In the genomic region with DNA sequence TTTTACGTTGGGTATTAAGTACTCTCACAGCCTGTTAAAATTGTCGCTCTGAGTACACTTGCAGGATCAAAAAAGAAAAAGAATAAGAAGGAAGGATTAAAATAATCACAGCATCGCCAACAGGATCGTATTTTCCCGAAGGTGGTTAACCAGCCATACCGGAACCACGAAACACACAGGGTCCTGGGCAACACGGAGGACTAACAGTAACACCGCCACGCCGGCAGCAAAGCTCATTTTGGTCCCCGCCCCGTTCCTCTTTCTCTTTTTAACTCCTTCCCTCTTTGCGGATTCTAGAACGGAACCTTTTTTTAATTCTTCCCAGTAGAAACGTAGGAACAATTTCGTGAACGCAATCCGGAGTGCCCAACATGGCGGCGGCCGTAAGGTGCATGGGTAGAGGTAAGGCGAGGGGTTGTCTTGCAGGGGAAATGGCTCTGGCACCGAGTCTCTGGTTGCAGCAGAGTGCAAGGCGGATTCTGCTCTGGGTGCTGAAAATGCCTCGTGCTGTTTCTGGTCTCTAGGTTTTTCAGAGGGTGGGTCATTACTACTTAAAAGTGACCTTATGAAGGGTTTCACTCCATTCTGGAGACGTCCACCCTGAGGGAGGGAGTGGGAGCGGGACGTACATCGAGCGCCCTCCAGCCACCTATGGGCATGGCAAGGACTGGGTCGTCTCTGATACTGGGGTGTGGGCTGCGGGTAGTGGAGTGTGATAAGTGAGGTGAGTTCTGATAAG, we compare ENCODE assay signal across 1 cellular context.
TF ChIP-seq lines count a peak whose summit lies in the region.

A gene (plus strand): TSS at position 353 of the 739 bp plus-strand sequence. CDS start 19 bp downstream, at position 372.

TF ChIP-seq in K562, 482 proteins besides CTCF, POLR2A, EP300 and RAD21 (continued from another document and continues in another):
- TF ChIP-seq ZNF165 (CRISPR knock-in tag; IDR thresholded peaks at IDR 0.05; ENCODE audit: borderline replicate concordance) = no peak
- TF ChIP-seq SAFB (IDR thresholded peaks at IDR 0.05; ENCODE audit: borderline replicate concordance, low read depth, low read length) = no peak
- TF ChIP-seq PHB (CRISPR knock-in tag; IDR thresholded peaks at IDR 0.05) = no peak
- no peak for TF ChIP-seq BACH1 (tag; IDR thresholded peaks at IDR 0.05)
- no peak for TF ChIP-seq ZNF57 (CRISPR knock-in tag; IDR thresholded peaks at IDR 0.05)
- TF ChIP-seq KLF13 (tag; IDR thresholded peaks at IDR 0.05; ENCODE audit: borderline replicate concordance, low read depth) = no peak; the same call in none of the 2 replicates
- TF ChIP-seq, protein P1, sequence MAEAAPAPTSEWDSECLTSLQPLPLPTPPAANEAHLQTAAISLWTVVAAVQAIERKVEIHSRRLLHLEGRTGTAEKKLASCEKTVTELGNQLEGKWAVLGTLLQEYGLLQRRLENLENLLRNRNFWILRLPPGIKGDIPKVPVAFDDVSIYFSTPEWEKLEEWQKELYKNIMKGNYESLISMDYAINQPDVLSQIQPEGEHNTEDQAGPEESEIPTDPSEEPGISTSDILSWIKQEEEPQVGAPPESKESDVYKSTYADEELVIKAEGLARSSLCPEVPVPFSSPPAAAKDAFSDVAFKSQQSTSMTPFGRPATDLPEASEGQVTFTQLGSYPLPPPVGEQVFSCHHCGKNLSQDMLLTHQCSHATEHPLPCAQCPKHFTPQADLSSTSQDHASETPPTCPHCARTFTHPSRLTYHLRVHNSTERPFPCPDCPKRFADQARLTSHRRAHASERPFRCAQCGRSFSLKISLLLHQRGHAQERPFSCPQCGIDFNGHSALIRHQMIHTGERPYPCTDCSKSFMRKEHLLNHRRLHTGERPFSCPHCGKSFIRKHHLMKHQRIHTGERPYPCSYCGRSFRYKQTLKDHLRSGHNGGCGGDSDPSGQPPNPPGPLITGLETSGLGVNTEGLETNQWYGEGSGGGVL (CRISPR knock-in tag; IDR thresholded peaks at IDR 0.05) = no peak
- no peak for TF ChIP-seq PTRF (tag; IDR thresholded peaks at IDR 0.05)
- TF ChIP-seq COPS2 (conservative IDR thresholded peaks at IDR 0.05) = no peak
- no peak for TF ChIP-seq TARDBP (IDR thresholded peaks at IDR 0.05)
- TF ChIP-seq SLC30A9 (CRISPR knock-in tag; IDR thresholded peaks at IDR 0.05) = no peak
- TF ChIP-seq, protein P2, sequence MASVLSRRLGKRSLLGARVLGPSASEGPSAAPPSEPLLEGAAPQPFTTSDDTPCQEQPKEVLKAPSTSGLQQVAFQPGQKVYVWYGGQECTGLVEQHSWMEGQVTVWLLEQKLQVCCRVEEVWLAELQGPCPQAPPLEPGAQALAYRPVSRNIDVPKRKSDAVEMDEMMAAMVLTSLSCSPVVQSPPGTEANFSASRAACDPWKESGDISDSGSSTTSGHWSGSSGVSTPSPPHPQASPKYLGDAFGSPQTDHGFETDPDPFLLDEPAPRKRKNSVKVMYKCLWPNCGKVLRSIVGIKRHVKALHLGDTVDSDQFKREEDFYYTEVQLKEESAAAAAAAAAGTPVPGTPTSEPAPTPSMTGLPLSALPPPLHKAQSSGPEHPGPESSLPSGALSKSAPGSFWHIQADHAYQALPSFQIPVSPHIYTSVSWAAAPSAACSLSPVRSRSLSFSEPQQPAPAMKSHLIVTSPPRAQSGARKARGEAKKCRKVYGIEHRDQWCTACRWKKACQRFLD (CRISPR knock-in tag; IDR thresholded peaks at IDR 0.05) = no peak
- no peak for TF ChIP-seq ZNF140 (CRISPR knock-in tag; IDR thresholded peaks at IDR 0.05)
- no peak for TF ChIP-seq ZNF75A (CRISPR knock-in tag; IDR thresholded peaks at IDR 0.05)
- TF ChIP-seq ATF7 (IDR thresholded peaks at IDR 0.05) = peak; percentile 43
- no peak for TF ChIP-seq ZFP36 (IDR thresholded peaks at IDR 0.05; ENCODE audit: low read depth, low read length, partially characterized antibody)
- TF ChIP-seq EZH2 (IDR thresholded peaks at IDR 0.05; ENCODE audit: borderline replicate concordance, low read depth, low read length) = no peak
- TF ChIP-seq FOXA1 (IDR thresholded peaks at IDR 0.05; ENCODE audit: borderline replicate concordance) = no peak
- TF ChIP-seq, protein P3, sequence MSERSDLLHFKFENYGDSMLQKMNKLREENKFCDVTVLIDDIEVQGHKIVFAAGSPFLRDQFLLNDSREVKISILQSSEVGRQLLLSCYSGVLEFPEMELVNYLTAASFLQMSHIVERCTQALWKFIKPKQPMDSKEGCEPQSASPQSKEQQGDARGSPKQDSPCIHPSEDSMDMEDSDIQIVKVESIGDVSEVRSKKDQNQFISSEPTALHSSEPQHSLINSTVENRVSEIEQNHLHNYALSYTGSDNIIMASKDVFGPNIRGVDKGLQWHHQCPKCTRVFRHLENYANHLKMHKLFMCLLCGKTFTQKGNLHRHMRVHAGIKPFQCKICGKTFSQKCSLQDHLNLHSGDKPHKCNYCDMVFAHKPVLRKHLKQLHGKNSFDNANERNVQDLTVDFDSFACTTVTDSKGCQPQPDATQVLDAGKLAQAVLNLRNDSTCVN (CRISPR knock-in tag; IDR thresholded peaks at IDR 0.05) = no peak
- TF ChIP-seq ZFPM2 (CRISPR knock-in tag; IDR thresholded peaks at IDR 0.05) = no peak
- TF ChIP-seq, protein P4, sequence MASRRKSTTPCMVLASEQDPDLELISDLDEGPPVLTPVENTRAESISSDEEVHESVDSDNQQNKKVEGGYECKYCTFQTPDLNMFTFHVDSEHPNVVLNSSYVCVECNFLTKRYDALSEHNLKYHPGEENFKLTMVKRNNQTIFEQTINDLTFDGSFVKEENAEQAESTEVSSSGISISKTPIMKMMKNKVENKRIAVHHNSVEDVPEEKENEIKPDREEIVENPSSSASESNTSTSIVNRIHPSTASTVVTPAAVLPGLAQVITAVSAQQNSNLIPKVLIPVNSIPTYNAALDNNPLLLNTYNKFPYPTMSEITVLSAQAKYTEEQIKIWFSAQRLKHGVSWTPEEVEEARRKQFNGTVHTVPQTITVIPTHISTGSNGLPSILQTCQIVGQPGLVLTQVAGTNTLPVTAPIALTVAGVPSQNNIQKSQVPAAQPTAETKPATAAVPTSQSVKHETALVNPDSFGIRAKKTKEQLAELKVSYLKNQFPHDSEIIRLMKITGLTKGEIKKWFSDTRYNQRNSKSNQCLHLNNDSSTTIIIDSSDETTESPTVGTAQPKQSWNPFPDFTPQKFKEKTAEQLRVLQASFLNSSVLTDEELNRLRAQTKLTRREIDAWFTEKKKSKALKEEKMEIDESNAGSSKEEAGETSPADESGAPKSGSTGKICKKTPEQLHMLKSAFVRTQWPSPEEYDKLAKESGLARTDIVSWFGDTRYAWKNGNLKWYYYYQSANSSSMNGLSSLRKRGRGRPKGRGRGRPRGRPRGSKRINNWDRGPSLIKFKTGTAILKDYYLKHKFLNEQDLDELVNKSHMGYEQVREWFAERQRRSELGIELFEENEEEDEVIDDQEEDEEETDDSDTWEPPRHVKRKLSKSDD (conservative IDR thresholded peaks at IDR 0.05; ENCODE audit: low read length) = no peak; the same call in 1 of the 2 replicates
- TF ChIP-seq FOXM1 (IDR thresholded peaks at IDR 0.05; ENCODE audit: low read depth) = peak; percentile 14; the same call in 1 of the 2 replicates
- TF ChIP-seq FOXM1 (CRISPR knock-in tag; IDR thresholded peaks at IDR 0.05; ENCODE audit: low read depth) = no peak
- no peak for TF ChIP-seq ZNF76 (CRISPR knock-in tag; IDR thresholded peaks at IDR 0.05; ENCODE audit: borderline replicate concordance)
- TF ChIP-seq ZNF263 (CRISPR knock-in tag; IDR thresholded peaks at IDR 0.05; ENCODE audit: borderline replicate concordance) = peak; percentile 31; the same call in 1 of the 2 replicates
- peak; percentile 52; the same call in 1 of the 2 replicates for TF ChIP-seq MBD2 (IDR thresholded peaks at IDR 0.05; ENCODE audit: borderline replicate concordance, low read depth)
- TF ChIP-seq HCFC1 (IDR thresholded peaks at IDR 0.05; ENCODE audit: low read depth, low read length) = peak; percentile 88
- 0 out of 2 replicates have a peak, but pooled peaks have one; percentile 39 for TF ChIP-seq ZBTB17 (CRISPR knock-in tag; IDR thresholded peaks at IDR 0.05)
- peak; percentile 83 for TF ChIP-seq PML (IDR thresholded peaks at IDR 0.05; ENCODE audit: low read length)
- TF ChIP-seq IFI16 (CRISPR knock-in tag; IDR thresholded peaks at IDR 0.05) = no peak
- TF ChIP-seq, protein P5, sequence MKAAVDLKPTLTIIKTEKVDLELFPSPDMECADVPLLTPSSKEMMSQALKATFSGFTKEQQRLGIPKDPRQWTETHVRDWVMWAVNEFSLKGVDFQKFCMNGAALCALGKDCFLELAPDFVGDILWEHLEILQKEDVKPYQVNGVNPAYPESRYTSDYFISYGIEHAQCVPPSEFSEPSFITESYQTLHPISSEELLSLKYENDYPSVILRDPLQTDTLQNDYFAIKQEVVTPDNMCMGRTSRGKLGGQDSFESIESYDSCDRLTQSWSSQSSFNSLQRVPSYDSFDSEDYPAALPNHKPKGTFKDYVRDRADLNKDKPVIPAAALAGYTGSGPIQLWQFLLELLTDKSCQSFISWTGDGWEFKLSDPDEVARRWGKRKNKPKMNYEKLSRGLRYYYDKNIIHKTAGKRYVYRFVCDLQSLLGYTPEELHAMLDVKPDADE (conservative IDR thresholded peaks at IDR 0.05; ENCODE audit: control insufficient read depth, low read depth, low read length) = 0 out of 2 replicates have a peak, but pooled peaks have one; percentile 40
- TF ChIP-seq, protein P6, sequence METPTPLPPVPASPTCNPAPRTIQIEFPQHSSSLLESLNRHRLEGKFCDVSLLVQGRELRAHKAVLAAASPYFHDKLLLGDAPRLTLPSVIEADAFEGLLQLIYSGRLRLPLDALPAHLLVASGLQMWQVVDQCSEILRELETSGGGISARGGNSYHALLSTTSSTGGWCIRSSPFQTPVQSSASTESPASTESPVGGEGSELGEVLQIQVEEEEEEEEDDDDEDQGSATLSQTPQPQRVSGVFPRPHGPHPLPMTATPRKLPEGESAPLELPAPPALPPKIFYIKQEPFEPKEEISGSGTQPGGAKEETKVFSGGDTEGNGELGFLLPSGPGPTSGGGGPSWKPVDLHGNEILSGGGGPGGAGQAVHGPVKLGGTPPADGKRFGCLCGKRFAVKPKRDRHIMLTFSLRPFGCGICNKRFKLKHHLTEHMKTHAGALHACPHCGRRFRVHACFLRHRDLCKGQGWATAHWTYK (CRISPR knock-in tag; IDR thresholded peaks at IDR 0.05) = no peak
- TF ChIP-seq MCM5 (IDR thresholded peaks at IDR 0.05; ENCODE audit: low read depth) = no peak
- TF ChIP-seq, protein P7, sequence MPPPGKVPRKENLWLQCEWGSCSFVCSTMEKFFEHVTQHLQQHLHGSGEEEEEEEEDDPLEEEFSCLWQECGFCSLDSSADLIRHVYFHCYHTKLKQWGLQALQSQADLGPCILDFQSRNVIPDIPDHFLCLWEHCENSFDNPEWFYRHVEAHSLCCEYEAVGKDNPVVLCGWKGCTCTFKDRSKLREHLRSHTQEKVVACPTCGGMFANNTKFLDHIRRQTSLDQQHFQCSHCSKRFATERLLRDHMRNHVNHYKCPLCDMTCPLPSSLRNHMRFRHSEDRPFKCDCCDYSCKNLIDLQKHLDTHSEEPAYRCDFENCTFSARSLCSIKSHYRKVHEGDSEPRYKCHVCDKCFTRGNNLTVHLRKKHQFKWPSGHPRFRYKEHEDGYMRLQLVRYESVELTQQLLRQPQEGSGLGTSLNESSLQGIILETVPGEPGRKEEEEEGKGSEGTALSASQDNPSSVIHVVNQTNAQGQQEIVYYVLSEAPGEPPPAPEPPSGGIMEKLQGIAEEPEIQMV (tag; conservative IDR thresholded peaks at IDR 0.05; ENCODE audit: low read depth) = no peak
- TF ChIP-seq GTF2E2 (tag; IDR thresholded peaks at IDR 0.05) = peak; percentile 97
- TF ChIP-seq ZNF282 (CRISPR knock-in tag; IDR thresholded peaks at IDR 0.05) = no peak
- TF ChIP-seq ZNF354B (CRISPR knock-in tag; IDR thresholded peaks at IDR 0.05) = no peak
- TF ChIP-seq SOX6 (IDR thresholded peaks at IDR 0.05) = peak; percentile 77
- TF ChIP-seq CEBPG (CRISPR knock-in tag; IDR thresholded peaks at IDR 0.05) = no peak
- no peak for TF ChIP-seq CEBPG (tag; conservative IDR thresholded peaks at IDR 0.05 in 1 of 2, IDR thresholded peaks at IDR 0.05 in 1 of 2)
- TF ChIP-seq TOE1 (IDR thresholded peaks at IDR 0.05; ENCODE audit: borderline replicate concordance) = peak; percentile 76
- TF ChIP-seq TOE1 (CRISPR knock-in tag; IDR thresholded peaks at IDR 0.05; ENCODE audit: borderline replicate concordance, low read depth) = no peak
- peak; percentile 47 to 94; a peak in 2 of 4 replicates for TF ChIP-seq MAZ (CRISPR knock-in tag; conservative IDR thresholded peaks at IDR 0.05 in 1 of 2, IDR thresholded peaks at IDR 0.05 in 1 of 2)
- TF ChIP-seq, protein P8, sequence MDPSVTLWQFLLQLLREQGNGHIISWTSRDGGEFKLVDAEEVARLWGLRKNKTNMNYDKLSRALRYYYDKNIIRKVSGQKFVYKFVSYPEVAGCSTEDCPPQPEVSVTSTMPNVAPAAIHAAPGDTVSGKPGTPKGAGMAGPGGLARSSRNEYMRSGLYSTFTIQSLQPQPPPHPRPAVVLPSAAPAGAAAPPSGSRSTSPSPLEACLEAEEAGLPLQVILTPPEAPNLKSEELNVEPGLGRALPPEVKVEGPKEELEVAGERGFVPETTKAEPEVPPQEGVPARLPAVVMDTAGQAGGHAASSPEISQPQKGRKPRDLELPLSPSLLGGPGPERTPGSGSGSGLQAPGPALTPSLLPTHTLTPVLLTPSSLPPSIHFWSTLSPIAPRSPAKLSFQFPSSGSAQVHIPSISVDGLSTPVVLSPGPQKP (CRISPR knock-in tag; IDR thresholded peaks at IDR 0.05) = no peak
- no peak for TF ChIP-seq KDM2B (CRISPR knock-in tag; IDR thresholded peaks at IDR 0.05)
- TF ChIP-seq, protein P9, sequence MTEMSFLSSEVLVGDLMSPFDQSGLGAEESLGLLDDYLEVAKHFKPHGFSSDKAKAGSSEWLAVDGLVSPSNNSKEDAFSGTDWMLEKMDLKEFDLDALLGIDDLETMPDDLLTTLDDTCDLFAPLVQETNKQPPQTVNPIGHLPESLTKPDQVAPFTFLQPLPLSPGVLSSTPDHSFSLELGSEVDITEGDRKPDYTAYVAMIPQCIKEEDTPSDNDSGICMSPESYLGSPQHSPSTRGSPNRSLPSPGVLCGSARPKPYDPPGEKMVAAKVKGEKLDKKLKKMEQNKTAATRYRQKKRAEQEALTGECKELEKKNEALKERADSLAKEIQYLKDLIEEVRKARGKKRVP (CRISPR knock-in tag; IDR thresholded peaks at IDR 0.05) = no peak
- TF ChIP-seq TCF3 (CRISPR knock-in tag; IDR thresholded peaks at IDR 0.05) = no peak; the same call in 1 of the 2 replicates
- TF ChIP-seq RBM34 (IDR thresholded peaks at IDR 0.05; ENCODE audit: borderline replicate concordance, insufficient read depth, low read length) = no peak
- TF ChIP-seq FUS (optimal IDR thresholded peaks at IDR 0.05; ENCODE audit: low read depth, low read length) = no peak
- TF ChIP-seq, protein P10, sequence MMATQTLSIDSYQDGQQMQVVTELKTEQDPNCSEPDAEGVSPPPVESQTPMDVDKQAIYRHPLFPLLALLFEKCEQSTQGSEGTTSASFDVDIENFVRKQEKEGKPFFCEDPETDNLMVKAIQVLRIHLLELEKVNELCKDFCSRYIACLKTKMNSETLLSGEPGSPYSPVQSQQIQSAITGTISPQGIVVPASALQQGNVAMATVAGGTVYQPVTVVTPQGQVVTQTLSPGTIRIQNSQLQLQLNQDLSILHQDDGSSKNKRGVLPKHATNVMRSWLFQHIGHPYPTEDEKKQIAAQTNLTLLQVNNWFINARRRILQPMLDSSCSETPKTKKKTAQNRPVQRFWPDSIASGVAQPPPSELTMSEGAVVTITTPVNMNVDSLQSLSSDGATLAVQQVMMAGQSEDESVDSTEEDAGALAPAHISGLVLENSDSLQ (IDR thresholded peaks at IDR 0.05) = no peak
